ENCODE assay signal across 20 cellular contexts in the genomic region with DNA sequence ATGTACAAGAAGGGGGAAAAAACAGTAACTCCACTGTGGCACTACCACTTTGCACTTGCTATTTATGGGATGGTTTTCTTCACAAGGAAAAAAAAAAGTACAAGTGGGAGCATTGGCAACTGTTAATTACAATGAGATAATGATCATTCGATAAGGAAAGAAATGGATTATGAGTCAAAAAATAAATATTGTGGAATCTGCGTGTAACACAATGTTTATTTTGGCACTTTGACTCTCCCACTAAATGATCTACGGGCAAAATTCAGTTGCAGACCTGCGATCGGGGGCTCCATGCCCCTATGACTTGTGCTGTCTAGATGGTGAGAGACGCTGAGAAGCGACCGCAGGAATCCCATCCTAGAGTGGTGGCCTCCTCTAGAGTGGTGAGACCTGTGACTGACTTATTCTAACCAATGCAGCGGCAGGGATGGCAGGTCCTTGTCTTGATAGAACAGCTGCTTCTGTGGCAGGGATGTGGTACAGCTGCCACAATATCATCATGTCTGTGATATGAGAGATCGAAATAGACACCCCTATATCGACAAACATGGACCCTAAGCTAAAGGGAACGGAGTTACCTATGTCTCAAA.
DNase-seq lines count a peak whose midpoint lies in the region; ATAC-seq and TF ChIP-seq lines count a peak whose summit lies in the region.
"Had no signal": no experiment of that assay in that cellular context is flagged by ENCODE, and none has a peak within 500 bp of the region (broad histone marks: within the 10 kb centered on the region; RNA-seq: fewer than 3 reads in every experiment).

No MANE protein-coding gene starts in this region.

- peaks cover 57% of the 10 kb centered on the region for H3K4me1 ChIP-seq in Karpas-422 (ENCODE audit: low read length)
- H3K4me1 ChIP-seq in skeletal muscle tissue (ENCODE audit: control insufficient read depth in 3 of 3, insufficient read depth in 3 of 3, low read length in 3 of 3) = peaks cover 10 to 23% (median 12%) of the 10 kb centered on the region in 3 donors

- peaks cover 7% of the 10 kb centered on the region for H3K9me3 Mint-ChIP-seq in Calu3 (ENCODE audit: low read depth, unreplicated experiment)

- no peaks in the 10 kb centered on the region for H4K20me1 ChIP-seq in Karpas-422 (ENCODE audit: insufficient read depth, low read depth, low read length)

- DNase-seq in Calu3 (peak; percentile 23), Karpas-422 (no peak), dermis blood vessel endothelial cell (peak; percentile 50), NCI-H69 (lab: John Stamatoyannopoulos, UW) (no peak)
- DNase-seq: activated CD4-positive, alpha-beta T cell treated with anti-CD3 and anti-CD28 coated beads for 4 hours; amniotic stem cell; foreskin fibroblast; H9; MG63; NCI-H1436 treated with DMSO at 0.1 percent for 48 hours; NCI-H2171 treated with DMSO at 0.1 percent for 48 hours; NCI-H526 treated with DMSO at 0.1 percent for 48 hours; Right ventricle myocardium superior; SW 1271 had no signal

- no TSS peak for BruUV-seq in Calu3 (replicated peaks; lab: Mats Ljungman, UMichigan)

- no peak overlapping the region for H3K4me3 Mint-ChIP-seq in Calu3 (ENCODE audit: low read depth, unreplicated experiment)
- H3K4me3 Mint-ChIP-seq: dendritic cell treated with granulocyte-macrophage colony-stimulating factor and Interleukin-4, amounts not matched to agents 40 ng/mL and 50 ng/mL, for 4 days; H9 had no signal

- H3K9ac ChIP-seq in Karpas-422 (ENCODE audit: low read length) (no peak overlapping the region), skeletal muscle tissue (ENCODE audit: low read depth in 1 of 3, low read length in 3 of 3) (no peak overlapping the region)

- H3K27ac Mint-ChIP-seq in Calu3 (ENCODE audit: unreplicated experiment) = peak overlapping the region; percentile 10
- H3K27ac Mint-ChIP-seq: dendritic cell treated with granulocyte-macrophage colony-stimulating factor and Interleukin-4, amounts not matched to agents 40 ng/mL and 50 ng/mL, for 4 days; H9 had no signal

- H3K36me3 ChIP-seq in Karpas-422 (ENCODE audit: insufficient read depth, low read length) (no peaks in the 10 kb centered on the region), skeletal muscle tissue (ENCODE audit: control insufficient read depth in 3 of 3, insufficient read depth in 3 of 3, low read length in 3 of 3) (no peaks in the 10 kb centered on the region)
- H3K36me3 ChIP-seq: cardiac muscle cell, MG63 had no signal

- no peak for TF ChIP-seq CTCF in Calu3 (IDR thresholded peaks at IDR 0.05; ENCODE audit: unreplicated experiment)

- no peaks in the 10 kb centered on the region for H3K9me2 ChIP-seq in Karpas-422 (replicated peaks; ENCODE audit: insufficient read depth, low read length)

- no peak overlapping the region for H2AFZ ChIP-seq in Karpas-422 (ENCODE audit: low read length)

- no peaks in the 10 kb centered on the region for H3K4me1 Mint-ChIP-seq in Calu3 (ENCODE audit: low read depth, unreplicated experiment)

- H3K4me2 ChIP-seq in Karpas-422 (ENCODE audit: low read depth, low read length, poor library complexity, severe bottlenecking) = peak overlapping the region; percentile 72
- H3K4me2 ChIP-seq: hepatocyte had no signal

- no peaks in the 10 kb centered on the region for H3K79me2 ChIP-seq in Karpas-422 (ENCODE audit: low read length)
- H3K79me2 ChIP-seq: hepatocyte had no signal

- H3K9me3 ChIP-seq in Karpas-422 (ENCODE audit: low read length) (peaks cover 3% of the 10 kb centered on the region; the same call in 1 of the 2 replicates), skeletal muscle tissue (ENCODE audit: control insufficient read depth in 3 of 3, low read length in 3 of 3) (peaks cover 0 to 2% (median 0%) of the 10 kb centered on the region in 3 donors)

- H3K27me3 ChIP-seq in Karpas-422 (ENCODE audit: low read length) (no peaks in the 10 kb centered on the region; the same call in 1 of the 2 replicates), skeletal muscle tissue (ENCODE audit: control insufficient read depth in 3 of 3, insufficient read depth in 3 of 3, low read length in 3 of 3) (no peaks in the 10 kb centered on the region)
- H3K27me3 ChIP-seq: cardiac muscle cell, hepatocyte, MG63 had no signal

- H3K27ac ChIP-seq in Karpas-422 (ENCODE audit: low read length) (no peak overlapping the region), skeletal muscle tissue (ENCODE audit: low read depth, low read length) (peak overlapping the region; percentile 57)
- H3K27ac ChIP-seq: cardiac muscle cell had no signal

- H3K27me3 Mint-ChIP-seq in Calu3 (ENCODE audit: unreplicated experiment) = no peaks in the 10 kb centered on the region
- H3K27me3 Mint-ChIP-seq: dendritic cell treated with granulocyte-macrophage colony-stimulating factor and Interleukin-4, amounts not matched to agents 40 ng/mL and 50 ng/mL, for 4 days had no signal

- H3K4me3 ChIP-seq in Karpas-422 (ENCODE audit: low read length) (no peak overlapping the region), skeletal muscle tissue (ENCODE audit: low read length in 3 of 3) (no peak overlapping the region)
- H3K4me3 ChIP-seq: cardiac muscle cell, hepatocyte, MG63 had no signal

- intact Hi-C loops in Calu3 (cut with micrococcal nuclease; ENCODE audit: unreplicated experiment) = loop anchor here (5.0 kb wide), 1 partner anchor 642 kb away; no protein-coding TSS in a partner anchor

- no peak for ATAC-seq in GM19452 (IDR thresholded peaks at IDR 0.05; ENCODE audit: unreplicated experiment)
- ATAC-seq in HG03097 (IDR thresholded peaks at IDR 0.05; ENCODE audit: low FRiP score, unreplicated experiment) = no peak

- no peaks in the 10 kb centered on the region for H3K36me3 Mint-ChIP-seq in Calu3 (ENCODE audit: insufficient read depth, unreplicated experiment)

- CTCF ChIA-PET in Calu3 (lab: Charles Lee) = interaction anchor here (0.5 to 1.9 kb wide), 4 partner anchors 16 to 301 kb away, joined by 4 to 8 read pairs (median 5); no protein-coding TSS in a partner anchor

Comparison
In these comparisons a context has a peak if more than half of its experiments do, and no peak if none do; other contexts are left out.
1. DNase-seq: peak in Calu3 (single experiment) and dermis blood vessel endothelial cell (single experiment); none in Karpas-422 (single experiment) and NCI-H69 (single experiment).